Comparison of ENCODE assay signal across 19 cellular contexts in genomic region chr10:33102071-33102470, GRCh38.
DNase-seq lines count a peak whose midpoint lies in the region; ATAC-seq and TF ChIP-seq lines count a peak whose summit lies in the region.
"Had no signal": no experiment of that assay in that cellular context is flagged by ENCODE, and none has a peak within 500 bp of the region (broad histone marks: within the 10 kb centered on the region; RNA-seq: fewer than 3 reads in every experiment).

No MANE protein-coding gene starts in this region.

- peaks cover 42% of the 10 kb centered on the region for H3K4me1 Mint-ChIP-seq in activated T-cell treated with anti-CD3 and anti-CD28 coated beads, Interleukin-2, amount 50 U/mL, for 24 hours (ENCODE audit: low read depth)
- peaks cover 22 to 81% (median 36%) of the 10 kb centered on the region in 3 donors for H3K4me1 Mint-ChIP-seq in T-cell
- peaks cover 32% of the 10 kb centered on the region for H3K4me1 Mint-ChIP-seq in central memory CD8-positive, alpha-beta T cell

- ATAC-seq in T-cell (replicated peaks in 1 of 4) (no peak), GM19395 (IDR thresholded peaks at IDR 0.05; ENCODE audit: unreplicated experiment) (no peak), HG02884 (IDR thresholded peaks at IDR 0.05; ENCODE audit: unreplicated experiment) (no peak)
- no peak for ATAC-seq in central memory CD8-positive, alpha-beta T cell (replicated peaks; ENCODE audit: extremely low read depth, poor library complexity, severe bottlenecking)
- ATAC-seq: A549, HepG2, PC-3 had no signal

- no peak overlapping the region for H3K27ac ChIP-seq in dorsolateral prefrontal cortex
- H3K27ac ChIP-seq: A549 had no signal

- peaks cover 9% of the 10 kb centered on the region for H3K9me3 Mint-ChIP-seq in activated T-cell treated with anti-CD3 and anti-CD28 coated beads, Interleukin-2, amount 50 U/mL, for 24 hours
- peaks cover 3 to 6% (median 5%) of the 10 kb centered on the region in 3 donors for H3K9me3 Mint-ChIP-seq in T-cell
- H3K9me3 Mint-ChIP-seq in central memory CD8-positive, alpha-beta T cell: peaks cover 6% of the 10 kb centered on the region

- peaks cover 2% of the 10 kb centered on the region for H3K27me3 Mint-ChIP-seq in activated T-cell treated with anti-CD3 and anti-CD28 coated beads, Interleukin-2, amount 50 U/mL, for 24 hours
- H3K27me3 Mint-ChIP-seq in T-cell: no peaks in the 10 kb centered on the region
- no peaks in the 10 kb centered on the region for H3K27me3 Mint-ChIP-seq in central memory CD8-positive, alpha-beta T cell

- H3K27ac Mint-ChIP-seq in activated T-cell treated with anti-CD3 and anti-CD28 coated beads, Interleukin-2, amount 50 U/mL, for 24 hours: peak overlapping the region; percentile 79
- peak overlapping the region; percentile 68 to 92 for H3K27ac Mint-ChIP-seq in T-cell
- peak overlapping the region; percentile 68 for H3K27ac Mint-ChIP-seq in central memory CD8-positive, alpha-beta T cell (ENCODE audit: low read depth)
- H3K27ac Mint-ChIP-seq: HFFc6 had no signal

- no peak overlapping the region for H3K4me3 ChIP-seq in dorsolateral prefrontal cortex
- H3K4me3 ChIP-seq: A549 had no signal

- CTCF ChIA-PET in T-cell (lab: Charles Lee): interaction anchor here in 1 of 2 donors (1.1 to 1.5 kb wide), 2 partner anchors 8 to 14 kb away, joined by 3 to 9 read pairs; no protein-coding TSS in a partner anchor

- POLR2A ChIA-PET in T-cell (lab: Charles Lee): interaction anchor here in 1 of 2 donors (1.1 kb wide), 1 partner anchor 21 kb away, joined by 8 read pairs; no protein-coding TSS in a partner anchor

- intact Hi-C loops in dorsolateral prefrontal cortex (cut with DNase I): no loop called here

- DNase-seq in activated T-cell treated with anti-CD3 and anti-CD28 coated beads, Interleukin-2, amount 50 U/mL, for 24 hours: no peak
- DNase-seq in activated T-cell treated with anti-CD3 and anti-CD28 coated beads for 4 hours: no peak
- DNase-seq in T-cell: no peak
- no peak for DNase-seq in central memory CD8-positive, alpha-beta T cell (ENCODE audit: low spot score in 2 of 2)
- peak; percentile 30 for DNase-seq in renal cortical epithelial cell (ENCODE audit: low read depth)
- DNase-seq in dorsolateral prefrontal cortex: no peak
- DNase-seq: DMS79 treated with DMSO at 0.1 percent for 48 hours; GDM1; HFFc6; MM.1S; NCI-H1105; NCI-H1694 treated with DMSO at 0.1 percent for 48 hours; NCI-H69; NK-92 treated with Interleukin-12 subunit alpha and Interleukin-12 subunit beta, amount 100 ng/mL, for 24 hours; PC-3 had no signal

- no peak overlapping the region for H3K4me3 Mint-ChIP-seq in activated T-cell treated with anti-CD3 and anti-CD28 coated beads, Interleukin-2, amount 50 U/mL, for 24 hours
- no peak overlapping the region for H3K4me3 Mint-ChIP-seq in T-cell
- no peak overlapping the region for H3K4me3 Mint-ChIP-seq in central memory CD8-positive, alpha-beta T cell
- H3K4me3 Mint-ChIP-seq: HFFc6 had no signal

- TF ChIP-seq CTCF in dorsolateral prefrontal cortex (IDR thresholded peaks at IDR 0.05 in 54 of 56, conservative IDR thresholded peaks at IDR 0.05 in 2 of 56; ENCODE audit: low read depth in 1 of 56, partially characterized antibody in 56 of 56): no peak

- peaks cover 0 to 15% (median 0%) of the 10 kb centered on the region in 45 donors for H3K27me3 ChIP-seq in dorsolateral prefrontal cortex

- H3K36me3 Mint-ChIP-seq in activated T-cell treated with anti-CD3 and anti-CD28 coated beads, Interleukin-2, amount 50 U/mL, for 24 hours (ENCODE audit: low read depth): peaks cover 4% of the 10 kb centered on the region
- peaks cover 10% of the 10 kb centered on the region for H3K36me3 Mint-ChIP-seq in T-cell
- peaks cover 5% of the 10 kb centered on the region for H3K36me3 Mint-ChIP-seq in central memory CD8-positive, alpha-beta T cell (ENCODE audit: insufficient read depth)
